ENCODE assay signal across 11 cellular contexts in genomic region chr10:51743146-51743545, GRCh38. TPM values are rescaled to one million over a fixed set of nuclear protein-coding genes. Genes with fewer than 3 reads are reported as not detected.
DNase-seq lines count a peak whose midpoint lies in the region; ATAC-seq and TF ChIP-seq lines count a peak whose summit lies in the region.
"Had no signal": no experiment of that assay in that cellular context is flagged by ENCODE, and none has a peak within 500 bp of the region (broad histone marks: within the 10 kb centered on the region; RNA-seq: fewer than 3 reads in every experiment).

No MANE protein-coding gene starts in this region.

- H4K20me1 ChIP-seq in smooth muscle cell (ENCODE audit: low read depth), result no peaks in the 10 kb centered on the region

- no peaks in the 10 kb centered on the region for H3K27me3 Mint-ChIP-seq in mesothelial cell of epicardium (ENCODE audit: low read depth)

- no peak overlapping the region for H3K4me3 ChIP-seq in GM06990 (replicated peaks; ENCODE audit: low read depth, low read length)
- no peak overlapping the region for H3K4me3 ChIP-seq in fibroblast of mammary gland (ENCODE audit: control insufficient read depth, low read depth, low read length)
- H3K4me3 ChIP-seq in smooth muscle cell, result no peak overlapping the region
- H3K4me3 ChIP-seq: colonic mucosa, right lobe of liver had no signal

- H3K27ac Mint-ChIP-seq in mesothelial cell of epicardium, result no peak overlapping the region
- no peak overlapping the region for H3K27ac Mint-ChIP-seq in stimulated activated effector memory CD8-positive, alpha-beta T cell treated with anti-CD3 and anti-CD28 coated beads, Interleukin-12 subunit alpha, Interleukin-12 subunit beta, amount 100 ng/mL, for 72 hours
- H3K27ac Mint-ChIP-seq: immature natural killer cell had no signal

- peaks cover 28% of the 10 kb centered on the region for H3K4me1 Mint-ChIP-seq in mesothelial cell of epicardium
- no peaks in the 10 kb centered on the region for H3K4me1 Mint-ChIP-seq in stimulated activated effector memory CD8-positive, alpha-beta T cell treated with anti-CD3 and anti-CD28 coated beads, Interleukin-12 subunit alpha, Interleukin-12 subunit beta, amount 100 ng/mL, for 72 hours
- H3K4me1 Mint-ChIP-seq: immature natural killer cell had no signal

- no peaks in the 10 kb centered on the region for H3K36me3 ChIP-seq in GM06990 (ENCODE audit: control insufficient read depth, insufficient read depth, low read length)
- H3K36me3 ChIP-seq in smooth muscle cell (ENCODE audit: low read depth), result no peaks in the 10 kb centered on the region
- H3K36me3 ChIP-seq: colonic mucosa, right lobe of liver had no signal

- TF ChIP-seq CTCF in GM06990 (IDR thresholded peaks at IDR 0.05; ENCODE audit: insufficient read depth, low read length, poor library complexity, severe bottlenecking) (no peak), fibroblast of mammary gland (conservative IDR thresholded peaks at IDR 0.05; ENCODE audit: control insufficient read depth, insufficient read depth, low read depth, low read length) (no peak), mesothelial cell of epicardium (IDR thresholded peaks at IDR 0.05; ENCODE audit: unreplicated experiment) (no peak), smooth muscle cell (IDR thresholded peaks at IDR 0.05; ENCODE audit: borderline replicate concordance, insufficient read depth, poor library complexity, severe bottlenecking) (no peak)

- no peaks in the 10 kb centered on the region for H3K9me3 ChIP-seq in smooth muscle cell (replicated peaks; ENCODE audit: low read depth)
- H3K9me3 ChIP-seq: colonic mucosa, right lobe of liver had no signal

- H2AFZ ChIP-seq in smooth muscle cell (ENCODE audit: low read depth), result no peak overlapping the region

- H3K36me3 Mint-ChIP-seq in mesothelial cell of epicardium, result no peaks in the 10 kb centered on the region
- H3K36me3 Mint-ChIP-seq in stimulated activated effector memory CD8-positive, alpha-beta T cell treated with anti-CD3 and anti-CD28 coated beads, Interleukin-12 subunit alpha, Interleukin-12 subunit beta, amount 100 ng/mL, for 72 hours, result no peaks in the 10 kb centered on the region
- H3K36me3 Mint-ChIP-seq: immature natural killer cell had no signal

- 58% methylated on average over 6 of the region's 6 CpGs for WGBS in smooth muscle cell (ENCODE audit: low lambda C conversion rate)

- H3K27me3 ChIP-seq in GM06990 (replicated peaks; ENCODE audit: control insufficient read depth, insufficient read depth, low read length) (no peaks in the 10 kb centered on the region), smooth muscle cell (ENCODE audit: low read depth) (no peaks in the 10 kb centered on the region)
- H3K27me3 ChIP-seq: colonic mucosa, right lobe of liver had no signal

- H3K79me2 ChIP-seq in smooth muscle cell (ENCODE audit: low read depth), result no peaks in the 10 kb centered on the region

- no peak overlapping the region for H3K4me3 Mint-ChIP-seq in mesothelial cell of epicardium
- no peak overlapping the region for H3K4me3 Mint-ChIP-seq in stimulated activated effector memory CD8-positive, alpha-beta T cell treated with anti-CD3 and anti-CD28 coated beads, Interleukin-12 subunit alpha, Interleukin-12 subunit beta, amount 100 ng/mL, for 72 hours
- H3K4me3 Mint-ChIP-seq: immature natural killer cell had no signal

- no peak overlapping the region for H3K27ac ChIP-seq in smooth muscle cell (ENCODE audit: low read depth)
- H3K27ac ChIP-seq: colonic mucosa, right lobe of liver had no signal

- no peaks in the 10 kb centered on the region for H3F3A ChIP-seq in smooth muscle cell (ENCODE audit: low read depth)

- no peak overlapping the region for H3K4me2 ChIP-seq in smooth muscle cell

- peaks cover 11% of the 10 kb centered on the region for H3K4me1 ChIP-seq in smooth muscle cell (ENCODE audit: low read depth)
- H3K4me1 ChIP-seq: colonic mucosa, right lobe of liver had no signal

- H3K9ac ChIP-seq in smooth muscle cell (ENCODE audit: low read depth), result no peak overlapping the region

- no peaks in the 10 kb centered on the region for H3K9me3 Mint-ChIP-seq in mesothelial cell of epicardium
- no peaks in the 10 kb centered on the region for H3K9me3 Mint-ChIP-seq in stimulated activated effector memory CD8-positive, alpha-beta T cell treated with anti-CD3 and anti-CD28 coated beads, Interleukin-12 subunit alpha, Interleukin-12 subunit beta, amount 100 ng/mL, for 72 hours

- ATAC-seq in GM21367 (IDR thresholded peaks at IDR 0.05; ENCODE audit: unreplicated experiment), result peak; percentile 92
- ATAC-seq in HG03139 (IDR thresholded peaks at IDR 0.05; ENCODE audit: unreplicated experiment), result peak; percentile 92
- no peak for ATAC-seq in stimulated activated effector memory CD8-positive, alpha-beta T cell treated with anti-CD3 and anti-CD28 coated beads, Interleukin-12 subunit alpha, Interleukin-12 subunit beta, amount 100 ng/mL, for 72 hours
- ATAC-seq: right lobe of liver had no signal

- DNase-seq in GM06990 (ENCODE audit: extremely low read depth, insufficient read length), result peak; percentile 15
- DNase-seq in fibroblast of mammary gland (ENCODE audit: low read depth), result peak; percentile 48
- no peak for DNase-seq in mesothelial cell of epicardium (ENCODE audit: low spot score in 2 of 2, unreplicated experiment in 2 of 2)
- DNase-seq in stimulated activated effector memory CD8-positive, alpha-beta T cell treated with anti-CD3 and anti-CD28 coated beads, Interleukin-12 subunit alpha, Interleukin-12 subunit beta, amount 100 ng/mL, for 72 hours (ENCODE audit: low spot score in 2 of 2), result no peak
- DNase-seq in smooth muscle cell (lab: John Stamatoyannopoulos, UW; ENCODE audit: unreplicated experiment), result no peak
- no peak for DNase-seq in amniotic stem cell (lab: John Stamatoyannopoulos, UW)
- DNase-seq: colonic mucosa, immature natural killer cell, right lobe of liver had no signal

RNA-seq across cellular contexts. Expression of gene CSTF2T, which starts 43.8 kb away (rescaled TPM):
- total RNA-seq in mesothelial cell of epicardium (23.3 to 23.9 TPM (median 23.8 TPM) in 3 replicates), smooth muscle cell (18.5 and 19.6 TPM in 2 replicates)
- polyA plus RNA-seq in smooth muscle cell, result 7.1 and 8.3 TPM in 2 replicates

Comparison
In these comparisons a context has a peak if more than half of its experiments do, and no peak if none do; other contexts are left out.
1. DNase-seq: peak in GM06990 (single experiment) and fibroblast of mammary gland (single experiment); none in mesothelial cell of epicardium (0 of 2), stimulated activated effector memory CD8-positive, alpha-beta T cell treated with anti-CD3 and anti-CD28 coated beads, Interleukin-12 subunit alpha, Interleukin-12 subunit beta, amount 100 ng/mL, for 72 hours (0 of 2), smooth muscle cell (single experiment) and amniotic stem cell (single experiment).